2 cellular contexts compared by ENCODE assay signal in genomic region chr15:82986442-82986780, GRCh38.
TF ChIP-seq lines count a peak whose summit lies in the region.

No MANE protein-coding gene starts in this region.

TF ChIP-seq in SK-N-SH, 30 proteins besides CTCF, POLR2A, EP300 and RAD21:
- no peak for TF ChIP-seq ZBTB33 (IDR thresholded peaks at IDR 0.05; ENCODE audit: borderline replicate concordance, low read depth)
- no peak for TF ChIP-seq NFIC (IDR thresholded peaks at IDR 0.05; ENCODE audit: borderline replicate concordance)
- TF ChIP-seq FOXM1 (IDR thresholded peaks at IDR 0.05; ENCODE audit: low read depth): no peak
- no peak for TF ChIP-seq TEAD4 (IDR thresholded peaks at IDR 0.05; ENCODE audit: borderline replicate concordance, insufficient read depth)
- no peak for TF ChIP-seq FOXJ3 (CRISPR knock-in tag; IDR thresholded peaks at IDR 0.05)
- TF ChIP-seq USF1 (IDR thresholded peaks at IDR 0.05; ENCODE audit: borderline replicate concordance, low read depth): no peak
- no peak for TF ChIP-seq CHD2 (IDR thresholded peaks at IDR 0.05; ENCODE audit: low read length, partially characterized antibody)
- TF ChIP-seq EZH2phosphoT487 (IDR thresholded peaks at IDR 0.05; ENCODE audit: borderline replicate concordance, low read depth): no peak
- no peak for TF ChIP-seq JUND (IDR thresholded peaks at IDR 0.05)
- TF ChIP-seq GATA2 (CRISPR knock-in tag; IDR thresholded peaks at IDR 0.05): no peak
- no peak for TF ChIP-seq MEF2A (IDR thresholded peaks at IDR 0.05; ENCODE audit: borderline replicate concordance, low read depth)
- no peak for TF ChIP-seq MAX (IDR thresholded peaks at IDR 0.05; ENCODE audit: low read depth)
- no peak for TF ChIP-seq USF2 (IDR thresholded peaks at IDR 0.05; ENCODE audit: borderline replicate concordance, low read depth, low read length)
- no peak for TF ChIP-seq YY1 (IDR thresholded peaks at IDR 0.05; ENCODE audit: low read depth)
- TF ChIP-seq REST (IDR thresholded peaks at IDR 0.05; ENCODE audit: low read depth, low read length): no peak
- TF ChIP-seq GABPA (IDR thresholded peaks at IDR 0.05; ENCODE audit: low read depth): no peak
- TF ChIP-seq NRF1 (IDR thresholded peaks at IDR 0.05; ENCODE audit: low read depth, low read length): no peak

TF ChIP-seq in endothelial cell of umbilical vein, 7 proteins besides CTCF, POLR2A, EP300 and RAD21:
- TF ChIP-seq JUN (IDR thresholded peaks at IDR 0.05; ENCODE audit: borderline replicate concordance, insufficient read depth, insufficient read length, low read depth) (no peak), EZH2 (IDR thresholded peaks at IDR 0.05; ENCODE audit: borderline replicate concordance, low read depth, low read length, severe bottlenecking) (no peak), FOS (IDR thresholded peaks at IDR 0.05; ENCODE audit: borderline replicate concordance, insufficient read depth, low read length) (no peak), MYC (IDR thresholded peaks at IDR 0.05; ENCODE audit: low read depth, low read length) (no peak), MAX (IDR thresholded peaks at IDR 0.05; ENCODE audit: insufficient read depth, insufficient read length) (no peak), POLR2AphosphoS5 (IDR thresholded peaks at IDR 0.05; ENCODE audit: insufficient read depth, low read depth, low read length) (no peak), GATA2 (IDR thresholded peaks at IDR 0.05; ENCODE audit: insufficient read depth, insufficient read length, low read depth, low read length) (no peak)
TF ChIP-seq in endothelial cell of umbilical vein: peak in this region for 0.
